Comparison of ENCODE assay signal across 2 cellular contexts in genomic region chr4:182303847-182304246, GRCh38.
TF ChIP-seq lines count a peak whose summit lies in the region.

No MANE protein-coding gene starts in this region.

TF ChIP-seq in A549, 52 proteins besides CTCF, POLR2A, EP300 and RAD21:
- TF ChIP-seq HES2 (IDR thresholded peaks at IDR 0.05) (no peak), ZFP36 (IDR thresholded peaks at IDR 0.05; ENCODE audit: borderline replicate concordance, partially characterized antibody) (no peak), CBX2 (IDR thresholded peaks at IDR 0.05; ENCODE audit: borderline replicate concordance, low read depth) (no peak), MAFK (IDR thresholded peaks at IDR 0.05; ENCODE audit: partially characterized antibody) (peak; percentile 65)

TF ChIP-seq in K562, 482 proteins besides CTCF, POLR2A, EP300 and RAD21:
- TF ChIP-seq MAFF (IDR thresholded peaks at IDR 0.05; ENCODE audit: low read length), result peak; percentile 52; the same call in 1 of the 2 replicates
- TF ChIP-seq ZNF316 (IDR thresholded peaks at IDR 0.05), result peak; percentile 77
- no peak for TF ChIP-seq HIVEP1 (CRISPR knock-in tag; IDR thresholded peaks at IDR 0.05)
- peak; percentile 43; the same call in 1 of the 2 replicates for TF ChIP-seq MAFK (IDR thresholded peaks at IDR 0.05; ENCODE audit: low read length)
- TF ChIP-seq C11orf30 (IDR thresholded peaks at IDR 0.05; ENCODE audit: low read depth), result peak; percentile 45; the same call in 1 of the 2 replicates
TF ChIP-seq in K562: peak in this region for 4.
